23 cellular contexts compared by ENCODE assay signal in the genomic region with DNA sequence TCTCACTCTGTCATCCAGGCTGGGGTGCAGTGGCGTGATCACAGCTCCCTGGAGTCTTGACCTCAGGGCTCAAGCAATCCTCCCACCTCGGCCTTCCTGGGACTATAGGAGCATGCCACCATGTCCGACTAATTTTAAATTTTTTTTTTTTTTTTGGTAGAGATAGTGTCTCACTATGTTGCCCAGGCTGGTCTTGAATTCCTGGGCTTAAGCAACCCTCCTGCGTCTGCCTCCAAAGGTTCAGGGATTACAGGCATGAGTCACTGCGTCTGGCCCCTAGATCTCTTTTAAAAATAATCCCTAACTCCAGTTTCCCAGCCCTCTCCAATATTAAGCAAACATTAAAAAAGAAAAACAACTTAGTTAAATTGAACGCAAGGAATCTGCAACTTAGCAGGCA.
"Had no signal": no experiment of that assay in that cellular context is flagged by ENCODE, and none has a peak within 500 bp of the region (broad histone marks: within the 10 kb centered on the region; RNA-seq: fewer than 3 reads in every experiment).

No MANE protein-coding gene starts in this region.

- DNase-seq: dermis blood vessel endothelial cell; dorsolateral prefrontal cortex; effector CD4-positive, alpha-beta T cell; effector memory CD4-positive, alpha-beta T cell; endodermal cell; erythroblast; esophagus squamous epithelium; foreskin fibroblast; foreskin melanocyte; gastrocnemius medialis; glutamatergic neuron; head of caudate nucleus; heart right ventricle; hippocampal formation; left cardiac atrium; left lung; left ventricle myocardium superior; lower lobe of right lung; mesenchymal stem cell; mucosa of descending colon had no signal

- H3K27me3 ChIP-seq: dorsolateral prefrontal cortex, gastrocnemius medialis had no signal

- H3K27ac ChIP-seq: coronary artery, dorsolateral prefrontal cortex, epithelial cell of prostate, esophagus squamous epithelium, gastrocnemius medialis, heart right ventricle, left lung, lower lobe of right lung had no signal

- H3K4me1 ChIP-seq: gastrocnemius medialis, left lung, lower lobe of right lung had no signal

- ATAC-seq: esophagus mucosa, gastrocnemius medialis, heart right ventricle, left cardiac atrium, left lung, left ventricle myocardium superior, lower lobe of right lung, mucosa of descending colon had no signal

- H3K4me3 ChIP-seq: coronary artery, dorsolateral prefrontal cortex, esophagus squamous epithelium, gastrocnemius medialis, heart right ventricle, left lung, lower lobe of right lung, mucosa of descending colon had no signal

- H3K36me3 ChIP-seq: esophagus squamous epithelium, gastrocnemius medialis, heart right ventricle, left lung, lower lobe of right lung had no signal

- H3K9me3 ChIP-seq: esophagus squamous epithelium, gastrocnemius medialis, lower lobe of right lung, mucosa of descending colon had no signal
